ENCODE assay signal across 8 cellular contexts in genomic region chr1:40710581-40711315, GRCh38. TPM values are rescaled to one million over a fixed set of nuclear protein-coding genes. Genes with fewer than 3 reads are reported as not detected.
A peak's percentile ranks its signal among the peaks of the same experiment; 100 is the strongest.
DNase-seq lines count a peak whose midpoint lies in the region; ATAC-seq, FAIRE-seq and TF ChIP-seq lines count a peak whose summit lies in the region.

No MANE protein-coding gene starts in this region.

- H3K4me3 Mint-ChIP-seq in naive thymus-derived CD4-positive, alpha-beta T cell, result peak overlapping the region; percentile 26 to 99 (median 80)

- H3K36me3 Mint-ChIP-seq in naive thymus-derived CD4-positive, alpha-beta T cell, result peaks cover 0 to 13% (median 11%) of the 10 kb centered on the region in 5 donors

- ATAC-seq in naive thymus-derived CD4-positive, alpha-beta T cell, result no peak
- ATAC-seq in HG02981 (IDR thresholded peaks at IDR 0.05; ENCODE audit: unreplicated experiment) (no peak), GM18909 (IDR thresholded peaks at IDR 0.05; ENCODE audit: poor library complexity, unreplicated experiment) (no peak), HG02884 (IDR thresholded peaks at IDR 0.05; ENCODE audit: unreplicated experiment) (no peak)

- POLR2A ChIA-PET in H1 (lab: Charles Lee; ENCODE audit: partially characterized antibody), result interaction anchor here (0.9 to 17.0 kb wide), 12 partner anchors 8 to 269 kb away, joined by 3 to 293 read pairs (median 6); partner anchors contain the start of genes CTPS1, NFYC and RIMS3
- POLR2A ChIA-PET in naive thymus-derived CD4-positive, alpha-beta T cell (lab: Charles Lee), result interaction anchor here (0.8 to 11.8 kb wide), 5 partner anchors 10 to 104 kb away, joined by 3 to 123 read pairs (median 4); partner anchors contain the start of gene NFYC

- no peak overlapping the region for H2BK5ac ChIP-seq in H1 (ENCODE audit: low read depth, low read length)

- peaks cover 2% of the 10 kb centered on the region for H3K23me2 ChIP-seq in H1 (ENCODE audit: low read depth, low read length)

- no peak overlapping the region for H2BK20ac ChIP-seq in H1 (ENCODE audit: low read length)

- no peak overlapping the region for H3K27ac ChIP-seq in H1 (ENCODE audit: low read depth, low read length)
- peak overlapping the region; percentile 22 for H3K27ac ChIP-seq in naive thymus-derived CD4-positive, alpha-beta T cell (ENCODE audit: low read depth, low read length)

- intact Hi-C loops in naive thymus-derived CD4-positive, alpha-beta T cell (cut with micrococcal nuclease), result loop anchor here in 1 of 2 donors (1.0 kb wide), 1 partner anchor 41 kb away; no protein-coding TSS in a partner anchor

- DNase-seq in Ammon's horn (ENCODE audit: low spot score), result peak; percentile 42
- DNase-seq in NAMALWA (ENCODE audit: low spot score), result peak; percentile 37
- DNase-seq in H1 (ENCODE audit: low read depth in 1 of 2, low spot score in 2 of 2), result no peak
- DNase-seq in naive thymus-derived CD4-positive, alpha-beta T cell, result no peak
- DNase-seq in DMS53 (lab: John Stamatoyannopoulos, UW), result no peak

- no peaks in the 10 kb centered on the region for H3K9me3 Mint-ChIP-seq in naive thymus-derived CD4-positive, alpha-beta T cell

- peak overlapping the region; percentile 29 for H4K5ac ChIP-seq in H1 (ENCODE audit: insufficient read length, low read depth, low read length)

- no peak overlapping the region for H3K14ac ChIP-seq in H1 (ENCODE audit: insufficient read length)

- H3K4ac ChIP-seq in H1 (replicated peaks; ENCODE audit: insufficient read length, low read depth, low read length), result no peak overlapping the region

- H3K36me3 ChIP-seq in H1 (ENCODE audit: control insufficient read depth in 2 of 4, insufficient read depth in 4 of 4, low read length in 3 of 4), result peaks cover 0 to 8% (median 0%) of the 10 kb centered on the region in 4 experiments; a peak in 3 of 8 replicates
- H3K36me3 ChIP-seq in naive thymus-derived CD4-positive, alpha-beta T cell (ENCODE audit: control insufficient read depth in 2 of 3, insufficient read depth in 3 of 3, low read length in 3 of 3), result no peaks in the 10 kb centered on the region

- no peak overlapping the region for H2BK12ac ChIP-seq in H1 (ENCODE audit: low read depth, low read length)

- H4K20me1 ChIP-seq in H1 (replicated peaks in 1 of 2; ENCODE audit: control insufficient read depth in 1 of 2, insufficient read depth in 2 of 2, low read length in 2 of 2), result no peaks in the 10 kb centered on the region

- no peak overlapping the region for H4K91ac ChIP-seq in H1 (replicated peaks; ENCODE audit: insufficient read length, low read length)

- no peak overlapping the region for H2AFZ ChIP-seq in H1 (ENCODE audit: low read length)

- H3K4me1 Mint-ChIP-seq in naive thymus-derived CD4-positive, alpha-beta T cell, result peaks cover 41 to 75% (median 64%) of the 10 kb centered on the region in 7 donors

- no peak overlapping the region for H2BK15ac ChIP-seq in H1 (ENCODE audit: low read length)

- CTCF ChIA-PET in H1 (lab: Charles Lee; ENCODE audit: partially characterized antibody), result interaction anchor here (1.4 to 2.0 kb wide), 3 partner anchors 10 to 22 kb away, joined by 4 to 5 read pairs (median 5); no protein-coding TSS in a partner anchor
- CTCF ChIA-PET in naive thymus-derived CD4-positive, alpha-beta T cell (lab: Charles Lee), result interaction anchor here (2.5 kb wide), 1 partner anchor 16 kb away, joined by 6 read pairs; no protein-coding TSS in a partner anchor

- peaks cover 8 to 82% of the 10 kb centered on the region in 2 experiments for H3K79me2 ChIP-seq in H1 (ENCODE audit: control insufficient read depth in 1 of 2, insufficient read depth in 2 of 2, low read length in 2 of 2)

- H3K27ac Mint-ChIP-seq in naive thymus-derived CD4-positive, alpha-beta T cell, result peak overlapping the region in 5 of 9 donors; percentile 23 to 97 (median 43)

- TF ChIP-seq POLR2A in H1 (IDR thresholded peaks at IDR 0.05; ENCODE audit: control extremely low read depth in 1 of 2, low read depth in 2 of 2, low read length in 2 of 2), result no peak

- TF ChIP-seq EP300 in H1 (IDR thresholded peaks at IDR 0.05; ENCODE audit: borderline replicate concordance in 1 of 2, low read depth in 2 of 2, low read length in 2 of 2), result no peak

- no peaks in the 10 kb centered on the region for H3K27me3 ChIP-seq in H1 (replicated peaks in 1 of 4; ENCODE audit: control insufficient read depth in 3 of 4, extremely low read depth in 1 of 4, insufficient read depth in 3 of 4, low read length in 3 of 4)
- H3K27me3 ChIP-seq in naive thymus-derived CD4-positive, alpha-beta T cell (ENCODE audit: control insufficient read depth in 2 of 2, insufficient read depth in 2 of 2, low read length in 2 of 2), result no peaks in the 10 kb centered on the region

- H2BK120ac ChIP-seq in H1 (replicated peaks; ENCODE audit: low read depth, low read length), result no peak overlapping the region

- H3K56ac ChIP-seq in H1 (replicated peaks; ENCODE audit: insufficient read length, low read depth, low read length), result no peak overlapping the region

- H2AK5ac ChIP-seq in H1 (ENCODE audit: low read depth, low read length), result no peak overlapping the region

- no peaks in the 10 kb centered on the region for H3K9me3 ChIP-seq in H1 (ENCODE audit: insufficient read depth in 2 of 2, low read depth in 1 of 2, low read length in 1 of 2)
- no peaks in the 10 kb centered on the region for H3K9me3 ChIP-seq in naive thymus-derived CD4-positive, alpha-beta T cell (ENCODE audit: control insufficient read depth in 2 of 3, low read length in 3 of 3)

- no peak for TF ChIP-seq RAD21 in H1 (IDR thresholded peaks at IDR 0.05 in 1 of 2, conservative IDR thresholded peaks at IDR 0.05 in 1 of 2; ENCODE audit: low read depth in 2 of 2, low read length in 2 of 2)

- H4K8ac ChIP-seq in H1 (ENCODE audit: extremely low read depth, insufficient read depth, low read length), result no peak overlapping the region

- no peaks in the 10 kb centered on the region for H3K27me3 Mint-ChIP-seq in naive thymus-derived CD4-positive, alpha-beta T cell

- H3K9ac ChIP-seq in H1 (replicated peaks in 1 of 4; ENCODE audit: extremely low read depth in 1 of 4, low read depth in 3 of 4, low read length in 3 of 4), result peak overlapping the region in 1 of 4 experiments; percentile 40; a peak in 2 of 7 replicates

- WGBS in H1 (ENCODE audit: extremely low coverage in 1 of 2, insufficient coverage in 1 of 2, insufficient read length in 1 of 2, insufficient replicate concordance in 2 of 2, low coverage in 1 of 2, low lambda C conversion rate in 2 of 2, missing lambda C conversion rate in 1 of 2), 2 experiments, result 39% methylated on average over 7 of the region's 7 CpGs; no CpG with 5 or more reads in 1 of the 2 experiments

- H3K79me1 ChIP-seq in H1 (ENCODE audit: low read depth, low read length), result 0 out of 2 replicates have a peak, but pooled peaks cover 2% of the 10 kb centered on the region

- H3K4me3 ChIP-seq in H1 (ENCODE audit: extremely low read depth in 1 of 4, insufficient read depth in 2 of 4, low read depth in 3 of 4, low read length in 4 of 4), result peak overlapping the region; percentile 72 to 89 (median 80); a peak in 7 of 8 replicates
- H3K4me3 ChIP-seq in naive thymus-derived CD4-positive, alpha-beta T cell (ENCODE audit: low read length), result no peak overlapping the region

- peaks cover 0 to 7% (median 4%) of the 10 kb centered on the region in 4 experiments; a peak in 3 of 7 replicates for H3K4me1 ChIP-seq in H1 (replicated peaks in 1 of 4; ENCODE audit: control insufficient read depth in 3 of 4, insufficient read depth in 4 of 4, low read length in 3 of 4)
- peaks cover 41 to 53% of the 10 kb centered on the region in 2 donors for H3K4me1 ChIP-seq in naive thymus-derived CD4-positive, alpha-beta T cell (ENCODE audit: control insufficient read depth in 2 of 2, insufficient read depth in 2 of 2, low read length in 2 of 2)

- no peak for TF ChIP-seq CTCF in H1 (IDR thresholded peaks at IDR 0.05; ENCODE audit: control extremely low read depth in 1 of 3, insufficient read depth in 1 of 3, low read depth in 1 of 3, low read length in 3 of 3)

- no peak for FAIRE-seq in H1 (lab: Jason Lieb, UNC)

- no peak overlapping the region for H3K23ac ChIP-seq in H1 (ENCODE audit: insufficient read length)

- H3K4me2 ChIP-seq in H1 (ENCODE audit: insufficient read depth in 1 of 2, low read depth in 2 of 2, low read length in 2 of 2), result peak overlapping the region; percentile 69 to 87

- no peak overlapping the region for H3K18ac ChIP-seq in H1 (ENCODE audit: extremely low read depth, low read length)

TF ChIP-seq in H1, 55 proteins besides CTCF, POLR2A, EP300 and RAD21 (continues in another document):
- TF ChIP-seq KDM5A (IDR thresholded peaks at IDR 0.05; ENCODE audit: low read length), result no peak
- no peak for TF ChIP-seq CBX5 (IDR thresholded peaks at IDR 0.05; ENCODE audit: low read depth, low read length)
- TF ChIP-seq SP1 (IDR thresholded peaks at IDR 0.05; ENCODE audit: low read depth, low read length), result no peak
- no peak for TF ChIP-seq ASH2L (IDR thresholded peaks at IDR 0.05; ENCODE audit: low read length)
- no peak for TF ChIP-seq HDAC2 (IDR thresholded peaks at IDR 0.05; ENCODE audit: borderline replicate concordance in 1 of 2, low read depth in 2 of 2, low read length in 2 of 2)
- TF ChIP-seq CHD1 (IDR thresholded peaks at IDR 0.05; ENCODE audit: low read depth, low read length), result no peak

RNA-seq across cellular contexts. Expression of gene NFYC, which starts 19.2 kb away (rescaled TPM):
- 51.1 and 54.1 TPM in 2 replicates for total RNA-seq in H1 (2021; fragmentation: NEBNext Ultra II Directional; extraction: Animal tissue kit (Norgen Biotek cat#: 25700))
- 107 and 124 TPM in 2 replicates for polyA plus RNA-seq in H1 (2011; rRNA removed)
- polyA plus RNA-seq in H1 (2011; cell fraction: cytosol; rRNA removed), result 104 TPM
- 126 TPM for polyA plus RNA-seq in H1 (2011; cell fraction: nucleus; rRNA removed)
- 43.6 to 57.9 TPM (median 56.1 TPM) in 4 replicates for polyA plus RNA-seq in H1 (2012, experiment 1 of 2)
- 37.3 TPM for polyA plus RNA-seq in H1 (2012, experiment 2 of 2)
- polyA plus RNA-seq in H1 (2013, experiment 1 of 2), result 42.0 TPM
- polyA plus RNA-seq in H1 (2013, experiment 2 of 2), result 38.3 TPM
- polyA minus RNA-seq in H1 (2011; rRNA and poly(A)+ RNA removed), result 76.7 and 111 TPM in 2 replicates
- polyA minus RNA-seq in H1 (2011; cell fraction: cytosol; rRNA and poly(A)+ RNA removed), result 57.0 TPM
- polyA minus RNA-seq in H1 (2011; cell fraction: nucleus; rRNA and poly(A)+ RNA removed), result 73.3 TPM
- total RNA-seq in naive thymus-derived CD4-positive, alpha-beta T cell, result 10 to 100 TPM; 44.2 to 88.5 (median 73.6) TPM
- 10 to 100 TPM; 36.2 to 63.4 TPM for polyA plus RNA-seq in naive thymus-derived CD4-positive, alpha-beta T cell

RNA-seq across cellular contexts. Expression of gene RIMS3, which starts 45.3 kb away (rescaled TPM):
- total RNA-seq in H1 (2021; fragmentation: NEBNext Ultra II Directional; extraction: Animal tissue kit (Norgen Biotek cat#: 25700)), result 20.6 and 21.0 TPM in 2 replicates
- polyA plus RNA-seq in H1 (2011; rRNA removed), result 13.3 and 20.6 TPM in 2 replicates
- 16.6 TPM for polyA plus RNA-seq in H1 (2011; cell fraction: cytosol; rRNA removed)
- 43.0 TPM for polyA plus RNA-seq in H1 (2011; cell fraction: nucleus; rRNA removed)
- 12.5 to 18.2 TPM (median 14.1 TPM) in 4 replicates for polyA plus RNA-seq in H1 (2012, experiment 1 of 2)
- polyA plus RNA-seq in H1 (2012, experiment 2 of 2), result 12.9 TPM
- polyA plus RNA-seq in H1 (2013, experiment 1 of 2), result 7.6 TPM
- polyA plus RNA-seq in H1 (2013, experiment 2 of 2), result 7.2 TPM
- polyA minus RNA-seq in H1 (2011; rRNA and poly(A)+ RNA removed), result 29.3 and 29.9 TPM in 2 replicates
- polyA minus RNA-seq in H1 (2011; cell fraction: cytosol; rRNA and poly(A)+ RNA removed), result 12.0 TPM
- polyA minus RNA-seq in H1 (2011; cell fraction: nucleus; rRNA and poly(A)+ RNA removed), result 11.7 TPM
- 1 to 10 TPM; 1.1 to 2.8 (median 2.2) TPM for total RNA-seq in naive thymus-derived CD4-positive, alpha-beta T cell
- 1 to 10 TPM; 2.2 to 4.3 TPM for polyA plus RNA-seq in naive thymus-derived CD4-positive, alpha-beta T cell

Comparison
In these comparisons a context has a peak if more than half of its experiments do, and no peak if none do; other contexts are left out.
1. DNase-seq: peak in Ammon's horn (single experiment) and NAMALWA (single experiment); none in H1 (0 of 2), naive thymus-derived CD4-positive, alpha-beta T cell (0 of 9) and DMS53 (single experiment).